In genomic region chr4:95155759-95156451, GRCh38 we compare ENCODE assay signal across 8 cellular contexts.
DNase-seq lines count a peak whose midpoint lies in the region; ATAC-seq and TF ChIP-seq lines count a peak whose summit lies in the region.

No MANE protein-coding gene starts in this region.

- TF ChIP-seq CTCF in A673 (conservative IDR thresholded peaks at IDR 0.05; ENCODE audit: low read depth, low read length): peak; percentile 62
- TF ChIP-seq CTCF in fibroblast of lung (conservative IDR thresholded peaks at IDR 0.05 in 1 of 2, IDR thresholded peaks at IDR 0.05 in 1 of 2; ENCODE audit: low read depth in 1 of 2, low read length in 2 of 2): peak; percentile 54 to 56
- peak; percentile 64 for TF ChIP-seq CTCF in retinal pigment epithelial cell (conservative IDR thresholded peaks at IDR 0.05; ENCODE audit: low read depth, low read length)

- H3K79me2 ChIP-seq in fibroblast of lung (ENCODE audit: control insufficient read depth, insufficient read depth, low read length): no peaks in the 10 kb centered on the region

- no peaks in the 10 kb centered on the region for H3K9me3 ChIP-seq in A673 (ENCODE audit: low read depth, low read length, poor library complexity, severe bottlenecking)
- no peaks in the 10 kb centered on the region for H3K9me3 ChIP-seq in fibroblast of lung (ENCODE audit: control insufficient read depth, insufficient read depth, low read depth, low read length)

- peak; percentile 57 for ATAC-seq in HG02870 (IDR thresholded peaks at IDR 0.05; ENCODE audit: unreplicated experiment)

- no peak overlapping the region for H3K27ac ChIP-seq in A673 (ENCODE audit: low read depth, low read length, poor library complexity, severe bottlenecking)
- no peak overlapping the region for H3K27ac ChIP-seq in fibroblast of lung (ENCODE audit: insufficient read depth, low read length)

- H3K9ac ChIP-seq in fibroblast of lung (ENCODE audit: insufficient read depth, low read length): no peak overlapping the region

- in situ Hi-C loops in G401 (cut with HindIII; ENCODE audit: low sequenced_read_pairs): no loop called here

- CTCF ChIA-PET in A673 (lab: Charles Lee): interaction anchor here (0.7 kb wide), 1 partner anchor 1194 kb away, joined by 3 read pairs; no protein-coding TSS in a partner anchor

- no TSS peak for BruUV-seq in A673 (replicated peaks; lab: Mats Ljungman, UMichigan)

- H3K4me3 ChIP-seq in A673 (ENCODE audit: low read depth, low read length, poor library complexity, severe bottlenecking): no peak overlapping the region
- no peak overlapping the region for H3K4me3 ChIP-seq in fibroblast of lung (replicated peaks in 1 of 4; ENCODE audit: control extremely low read depth in 1 of 4, insufficient read depth in 1 of 4, low read depth in 3 of 4, low read length in 4 of 4)
- no peak overlapping the region for H3K4me3 ChIP-seq in retinal pigment epithelial cell (ENCODE audit: low read length)

- H4K20me1 ChIP-seq in fibroblast of lung (ENCODE audit: control insufficient read depth, extremely low read depth, insufficient read depth, low read length): no peaks in the 10 kb centered on the region

- POLR2A ChIA-PET in A673 (lab: Charles Lee; ENCODE audit: low non-redundant PET): no interaction called here

- no peak overlapping the region for H2AFZ ChIP-seq in fibroblast of lung (ENCODE audit: low read length)

- H3K27me3 ChIP-seq in A673 (replicated peaks; ENCODE audit: insufficient read depth, low read depth, low read length, poor library complexity) (no peaks in the 10 kb centered on the region), fibroblast of lung (ENCODE audit: control insufficient read depth, insufficient read depth, low read length) (no peaks in the 10 kb centered on the region)

- DNase-seq in A673 (ENCODE audit: low spot score): peak; percentile 42
- peak; percentile 34 for DNase-seq in G401 (ENCODE audit: low spot score)
- DNase-seq in SK-N-DZ (ENCODE audit: low spot score): peak; percentile 29
- DNase-seq in fibroblast of lung (ENCODE audit: low read depth in 2 of 2): peak; percentile 54 to 60
- DNase-seq in retinal pigment epithelial cell (ENCODE audit: low read depth): no peak
- DNase-seq in NCI-H774 (lab: John Stamatoyannopoulos, UW): no peak
- DNase-seq in activated CD4-positive, CD25-positive, alpha-beta regulatory T cell treated with anti-CD3 and anti-CD28 coated beads, Interleukin-2, amount 50 U/mL, for 72 hours: no peak

- no peaks in the 10 kb centered on the region for H3K4me1 ChIP-seq in A673 (ENCODE audit: insufficient read depth, low read length, poor library complexity, severe bottlenecking)
- H3K4me1 ChIP-seq in fibroblast of lung (ENCODE audit: control insufficient read depth, extremely low read depth, insufficient read depth, low read length): no peaks in the 10 kb centered on the region

- intact Hi-C loops in A673 (cut with micrococcal nuclease; ENCODE audit: unreplicated experiment): no loop called here

- H3K36me3 ChIP-seq in A673 (ENCODE audit: insufficient read depth, low read length, poor library complexity, severe bottlenecking) (no peaks in the 10 kb centered on the region), fibroblast of lung (ENCODE audit: control insufficient read depth, insufficient read depth, low read length) (no peaks in the 10 kb centered on the region)

- no peak overlapping the region for H3K4me2 ChIP-seq in fibroblast of lung (ENCODE audit: extremely low read depth, insufficient read depth, low read length)

Comparison
In these comparisons a context has a peak if more than half of its experiments do, and no peak if none do; other contexts are left out.
1. DNase-seq: peak in A673 (single experiment), G401 (single experiment), SK-N-DZ (single experiment) and fibroblast of lung (2 of 2); none in retinal pigment epithelial cell (single experiment), NCI-H774 (single experiment) and activated CD4-positive, CD25-positive, alpha-beta regulatory T cell treated with anti-CD3 and anti-CD28 coated beads, Interleukin-2, amount 50 U/mL, for 72 hours (single experiment).
2. Peak in every context shown above with its lines, with median percentiles within 50 percentile points of each other: CTCF ChIP-seq.